Comparison of ENCODE assay signal across 1 cellular context in the genomic region with DNA sequence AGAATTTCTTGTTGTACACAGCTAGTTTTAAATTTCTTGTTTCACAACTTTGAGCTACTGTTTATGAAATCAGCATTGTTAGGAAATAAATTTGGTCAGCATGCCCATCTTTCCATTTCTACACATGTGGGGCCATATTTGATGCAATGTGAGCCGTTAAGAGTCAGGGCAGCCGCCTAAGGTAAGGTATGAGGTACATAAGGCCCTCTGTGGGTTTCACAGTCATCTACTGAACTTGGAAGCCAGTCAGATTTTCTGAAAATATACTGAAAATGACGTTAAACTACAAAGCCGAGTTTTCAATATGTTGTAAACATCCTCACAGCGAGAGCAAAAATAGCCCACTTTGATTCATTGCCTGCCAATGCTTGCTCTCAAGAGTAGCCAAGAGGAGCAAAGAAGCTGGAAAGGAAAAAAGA.
TF ChIP-seq lines count a peak whose summit lies in the region.

No MANE protein-coding gene starts in this region.

TF ChIP-seq in GM23338, 12 proteins besides CTCF, POLR2A, EP300 and RAD21 (continued from another document):
- TF ChIP-seq, protein P1, sequence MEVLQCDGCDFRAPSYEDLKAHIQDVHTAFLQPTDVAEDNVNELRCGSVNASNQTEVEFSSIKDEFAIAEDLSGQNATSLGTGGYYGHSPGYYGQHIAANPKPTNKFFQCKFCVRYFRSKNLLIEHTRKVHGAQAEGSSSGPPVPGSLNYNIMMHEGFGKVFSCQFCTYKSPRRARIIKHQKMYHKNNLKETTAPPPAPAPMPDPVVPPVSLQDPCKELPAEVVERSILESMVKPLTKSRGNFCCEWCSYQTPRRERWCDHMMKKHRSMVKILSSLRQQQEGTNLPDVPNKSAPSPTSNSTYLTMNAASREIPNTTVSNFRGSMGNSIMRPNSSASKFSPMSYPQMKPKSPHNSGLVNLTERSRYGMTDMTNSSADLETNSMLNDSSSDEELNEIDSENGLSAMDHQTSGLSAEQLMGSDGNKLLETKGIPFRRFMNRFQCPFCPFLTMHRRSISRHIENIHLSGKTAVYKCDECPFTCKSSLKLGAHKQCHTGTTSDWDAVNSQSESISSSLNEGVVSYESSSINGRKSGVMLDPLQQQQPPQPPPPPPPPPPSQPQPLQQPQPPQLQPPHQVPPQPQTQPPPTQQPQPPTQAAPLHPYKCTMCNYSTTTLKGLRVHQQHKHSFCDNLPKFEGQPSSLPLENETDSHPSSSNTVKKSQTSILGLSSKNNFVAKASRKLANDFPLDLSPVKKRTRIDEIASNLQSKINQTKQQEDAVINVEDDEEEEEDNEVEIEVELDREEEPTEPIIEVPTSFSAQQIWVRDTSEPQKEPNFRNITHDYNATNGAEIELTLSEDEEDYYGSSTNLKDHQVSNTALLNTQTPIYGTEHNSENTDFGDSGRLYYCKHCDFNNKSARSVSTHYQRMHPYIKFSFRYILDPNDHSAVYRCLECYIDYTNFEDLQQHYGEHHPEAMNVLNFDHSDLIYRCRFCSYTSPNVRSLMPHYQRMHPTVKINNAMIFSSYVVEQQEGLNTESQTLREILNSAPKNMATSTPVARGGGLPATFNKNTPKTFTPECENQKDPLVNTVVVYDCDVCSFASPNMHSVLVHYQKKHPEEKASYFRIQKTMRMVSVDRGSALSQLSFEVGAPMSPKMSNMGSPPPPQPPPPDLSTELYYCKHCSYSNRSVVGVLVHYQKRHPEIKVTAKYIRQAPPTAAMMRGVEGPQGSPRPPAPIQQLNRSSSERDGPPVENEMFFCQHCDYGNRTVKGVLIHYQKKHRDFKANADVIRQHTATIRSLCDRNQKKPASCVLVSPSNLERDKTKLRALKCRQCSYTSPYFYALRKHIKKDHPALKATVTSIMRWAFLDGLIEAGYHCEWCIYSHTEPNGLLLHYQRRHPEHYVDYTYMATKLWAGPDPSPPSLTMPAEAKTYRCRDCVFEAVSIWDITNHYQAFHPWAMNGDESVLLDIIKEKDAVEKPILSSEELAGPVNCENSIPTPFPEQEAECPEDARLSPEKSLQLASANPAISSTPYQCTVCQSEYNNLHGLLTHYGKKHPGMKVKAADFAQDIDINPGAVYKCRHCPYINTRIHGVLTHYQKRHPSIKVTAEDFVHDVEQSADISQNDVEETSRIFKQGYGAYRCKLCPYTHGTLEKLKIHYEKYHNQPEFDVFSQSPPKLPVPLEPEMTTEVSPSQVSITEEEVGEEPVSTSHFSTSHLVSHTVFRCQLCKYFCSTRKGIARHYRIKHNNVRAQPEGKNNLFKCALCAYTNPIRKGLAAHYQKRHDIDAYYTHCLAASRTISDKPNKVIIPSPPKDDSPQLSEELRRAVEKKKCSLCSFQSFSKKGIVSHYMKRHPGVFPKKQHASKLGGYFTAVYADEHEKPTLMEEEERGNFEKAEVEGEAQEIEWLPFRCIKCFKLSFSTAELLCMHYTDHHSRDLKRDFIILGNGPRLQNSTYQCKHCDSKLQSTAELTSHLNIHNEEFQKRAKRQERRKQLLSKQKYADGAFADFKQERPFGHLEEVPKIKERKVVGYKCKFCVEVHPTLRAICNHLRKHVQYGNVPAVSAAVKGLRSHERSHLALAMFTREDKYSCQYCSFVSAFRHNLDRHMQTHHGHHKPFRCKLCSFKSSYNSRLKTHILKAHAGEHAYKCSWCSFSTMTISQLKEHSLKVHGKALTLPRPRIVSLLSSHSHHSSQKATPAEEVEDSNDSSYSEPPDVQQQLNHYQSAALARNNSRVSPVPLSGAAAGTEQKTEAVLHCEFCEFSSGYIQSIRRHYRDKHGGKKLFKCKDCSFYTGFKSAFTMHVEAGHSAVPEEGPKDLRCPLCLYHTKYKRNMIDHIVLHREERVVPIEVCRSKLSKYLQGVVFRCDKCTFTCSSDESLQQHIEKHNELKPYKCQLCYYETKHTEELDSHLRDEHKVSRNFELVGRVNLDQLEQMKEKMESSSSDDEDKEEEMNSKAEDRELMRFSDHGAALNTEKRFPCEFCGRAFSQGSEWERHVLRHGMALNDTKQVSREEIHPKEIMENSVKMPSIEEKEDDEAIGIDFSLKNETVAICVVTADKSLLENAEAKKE (CRISPR knock-in tag; IDR thresholded peaks at IDR 0.05), result no peak
- no peak for TF ChIP-seq STAT1 (IDR thresholded peaks at IDR 0.05; ENCODE audit: unreplicated experiment)
- no peak for TF ChIP-seq ZNF331 (CRISPR knock-in tag; IDR thresholded peaks at IDR 0.05; ENCODE audit: low read depth)
- TF ChIP-seq, protein P2, sequence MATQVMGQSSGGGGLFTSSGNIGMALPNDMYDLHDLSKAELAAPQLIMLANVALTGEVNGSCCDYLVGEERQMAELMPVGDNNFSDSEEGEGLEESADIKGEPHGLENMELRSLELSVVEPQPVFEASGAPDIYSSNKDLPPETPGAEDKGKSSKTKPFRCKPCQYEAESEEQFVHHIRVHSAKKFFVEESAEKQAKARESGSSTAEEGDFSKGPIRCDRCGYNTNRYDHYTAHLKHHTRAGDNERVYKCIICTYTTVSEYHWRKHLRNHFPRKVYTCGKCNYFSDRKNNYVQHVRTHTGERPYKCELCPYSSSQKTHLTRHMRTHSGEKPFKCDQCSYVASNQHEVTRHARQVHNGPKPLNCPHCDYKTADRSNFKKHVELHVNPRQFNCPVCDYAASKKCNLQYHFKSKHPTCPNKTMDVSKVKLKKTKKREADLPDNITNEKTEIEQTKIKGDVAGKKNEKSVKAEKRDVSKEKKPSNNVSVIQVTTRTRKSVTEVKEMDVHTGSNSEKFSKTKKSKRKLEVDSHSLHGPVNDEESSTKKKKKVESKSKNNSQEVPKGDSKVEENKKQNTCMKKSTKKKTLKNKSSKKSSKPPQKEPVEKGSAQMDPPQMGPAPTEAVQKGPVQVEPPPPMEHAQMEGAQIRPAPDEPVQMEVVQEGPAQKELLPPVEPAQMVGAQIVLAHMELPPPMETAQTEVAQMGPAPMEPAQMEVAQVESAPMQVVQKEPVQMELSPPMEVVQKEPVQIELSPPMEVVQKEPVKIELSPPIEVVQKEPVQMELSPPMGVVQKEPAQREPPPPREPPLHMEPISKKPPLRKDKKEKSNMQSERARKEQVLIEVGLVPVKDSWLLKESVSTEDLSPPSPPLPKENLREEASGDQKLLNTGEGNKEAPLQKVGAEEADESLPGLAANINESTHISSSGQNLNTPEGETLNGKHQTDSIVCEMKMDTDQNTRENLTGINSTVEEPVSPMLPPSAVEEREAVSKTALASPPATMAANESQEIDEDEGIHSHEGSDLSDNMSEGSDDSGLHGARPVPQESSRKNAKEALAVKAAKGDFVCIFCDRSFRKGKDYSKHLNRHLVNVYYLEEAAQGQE (IDR thresholded peaks at IDR 0.05; ENCODE audit: unreplicated experiment), result no peak
- no peak for TF ChIP-seq ZNF114 (CRISPR knock-in tag; IDR thresholded peaks at IDR 0.05)
- TF ChIP-seq, protein P3, sequence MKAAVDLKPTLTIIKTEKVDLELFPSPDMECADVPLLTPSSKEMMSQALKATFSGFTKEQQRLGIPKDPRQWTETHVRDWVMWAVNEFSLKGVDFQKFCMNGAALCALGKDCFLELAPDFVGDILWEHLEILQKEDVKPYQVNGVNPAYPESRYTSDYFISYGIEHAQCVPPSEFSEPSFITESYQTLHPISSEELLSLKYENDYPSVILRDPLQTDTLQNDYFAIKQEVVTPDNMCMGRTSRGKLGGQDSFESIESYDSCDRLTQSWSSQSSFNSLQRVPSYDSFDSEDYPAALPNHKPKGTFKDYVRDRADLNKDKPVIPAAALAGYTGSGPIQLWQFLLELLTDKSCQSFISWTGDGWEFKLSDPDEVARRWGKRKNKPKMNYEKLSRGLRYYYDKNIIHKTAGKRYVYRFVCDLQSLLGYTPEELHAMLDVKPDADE (IDR thresholded peaks at IDR 0.05), result no peak
- TF ChIP-seq POLR2AphosphoS5 (IDR thresholded peaks at IDR 0.05; ENCODE audit: low read depth), result no peak
- TF ChIP-seq JUNB (IDR thresholded peaks at IDR 0.05; ENCODE audit: unreplicated experiment), result no peak
- no peak for TF ChIP-seq CREB1 (CRISPR knock-in tag; IDR thresholded peaks at IDR 0.05; ENCODE audit: low read depth)
